Comparison of ENCODE assay signal across 23 cellular contexts in the genomic region with DNA sequence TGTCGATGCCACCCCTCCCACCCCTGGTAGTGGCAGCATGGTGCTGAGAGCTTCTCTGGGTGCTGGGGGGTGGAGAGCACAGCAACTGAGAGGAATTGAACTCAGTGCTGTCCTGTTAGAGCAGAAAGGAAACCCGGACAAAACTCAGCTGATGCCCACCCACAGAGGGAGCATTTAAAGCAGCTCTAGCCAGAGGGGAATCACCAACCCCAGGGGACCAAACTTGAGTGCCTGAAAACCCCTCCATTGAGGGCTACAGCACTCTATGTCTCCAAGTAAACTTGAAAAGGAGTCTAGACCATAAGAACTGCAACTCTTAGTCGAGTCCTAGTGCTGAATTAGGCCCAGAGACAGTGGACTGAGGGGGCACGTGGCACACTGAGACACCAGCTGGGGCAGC. TPM values are rescaled to one million over a fixed set of nuclear protein-coding genes. Genes with fewer than 3 reads are reported as not detected.
DNase-seq lines count a peak whose midpoint lies in the region; ATAC-seq, FAIRE-seq and TF ChIP-seq lines count a peak whose summit lies in the region.
"Had no signal": no experiment of that assay in that cellular context is flagged by ENCODE, and none has a peak within 500 bp of the region (broad histone marks: within the 10 kb centered on the region; RNA-seq: fewer than 3 reads in every experiment).

No MANE protein-coding gene starts in this region.

- no peaks in the 10 kb centered on the region; the same call in 2 of the 3 replicates for H3K4me1 Mint-ChIP-seq in GM23338
- H3K4me1 Mint-ChIP-seq in activated T-cell treated with anti-CD3 and anti-CD28 coated beads, Interleukin-2, amount 50 U/mL, for 72 hours (ENCODE audit: low read depth) = no peaks in the 10 kb centered on the region
- H3K4me1 Mint-ChIP-seq: IgD-negative memory B cell had no signal

- H3K9me3 Mint-ChIP-seq in GM23338 = no peaks in the 10 kb centered on the region; the same call in 2 of the 3 replicates
- peaks cover 0 to 1% of the 10 kb centered on the region in 2 donors for H3K9me3 Mint-ChIP-seq in activated T-cell treated with anti-CD3 and anti-CD28 coated beads, Interleukin-2, amount 50 U/mL, for 72 hours

- H3K27ac ChIP-seq in GM23338 (ENCODE audit: low read depth) = no peak overlapping the region
- H3K27ac ChIP-seq: HL-60, PC-9, SJSA1 had no signal

- peak; percentile 62 for ATAC-seq in GM18519 (IDR thresholded peaks at IDR 0.05; ENCODE audit: low FRiP score, unreplicated experiment)
- peak; percentile 23; the same call in 1 of the 3 replicates for ATAC-seq in GM23338
- ATAC-seq in HG03378 (IDR thresholded peaks at IDR 0.05; ENCODE audit: unreplicated experiment) = peak; percentile 76
- ATAC-seq in activated T-cell treated with anti-CD3 and anti-CD28 coated beads, Interleukin-2, amount 50 U/mL, for 72 hours (replicated peaks in 1 of 2) = no peak

- H3F3A ChIP-seq in GM23338 (replicated peaks; ENCODE audit: low read depth) = no peaks in the 10 kb centered on the region

- DNase-seq in GM23338 (ENCODE audit: low spot score) (no peak), LoVo (ENCODE audit: low spot score) (no peak), RKO (ENCODE audit: low spot score) (no peak), GM12892 (ENCODE audit: insufficient read length) (no peak)
- DNase-seq in activated T-cell treated with anti-CD3 and anti-CD28 coated beads, Interleukin-2, amount 50 U/mL, for 72 hours = no peak
- DNase-seq: ACHN, COR-L47, Kasumi-1, NCI-H1417, NCI-H2029, NCI-H510A, NCI-H82, PC-9, SW 1271 had no signal

- no peaks in the 10 kb centered on the region for H3K4me1 ChIP-seq in GM23338 (ENCODE audit: insufficient read depth)
- H3K4me1 ChIP-seq: HAP-1, SJSA1 had no signal

- no peaks in the 10 kb centered on the region for H3K27me3 ChIP-seq in GM23338 (ENCODE audit: insufficient read depth)

- H4K20me1 ChIP-seq in GM23338 (replicated peaks; ENCODE audit: insufficient read depth) = no peaks in the 10 kb centered on the region

- H3K4me3 Mint-ChIP-seq in GM23338 = no peak overlapping the region
- H3K4me3 Mint-ChIP-seq in activated T-cell treated with anti-CD3 and anti-CD28 coated beads, Interleukin-2, amount 50 U/mL, for 72 hours = no peak overlapping the region
- H3K4me3 Mint-ChIP-seq: IgD-negative memory B cell had no signal

- no peak overlapping the region for H3K27ac Mint-ChIP-seq in GM23338
- H3K27ac Mint-ChIP-seq in activated T-cell treated with anti-CD3 and anti-CD28 coated beads, Interleukin-2, amount 50 U/mL, for 72 hours = no peak overlapping the region
- H3K27ac Mint-ChIP-seq: IgD-negative memory B cell had no signal

- H3K4me2 ChIP-seq in GM23338 = no peak overlapping the region
- H3K4me2 ChIP-seq: PC-9 had no signal

- no peaks in the 10 kb centered on the region for H3K36me3 Mint-ChIP-seq in GM23338 (ENCODE audit: low read depth)
- H3K36me3 Mint-ChIP-seq in activated T-cell treated with anti-CD3 and anti-CD28 coated beads, Interleukin-2, amount 50 U/mL, for 72 hours (ENCODE audit: insufficient read depth in 2 of 2) = no peaks in the 10 kb centered on the region
- H3K36me3 Mint-ChIP-seq: IgD-negative memory B cell had no signal

- H3K4me3 ChIP-seq in GM23338 = no peak overlapping the region
- H3K4me3 ChIP-seq: HAP-1, PC-9, SJSA1 had no signal

- no peaks in the 10 kb centered on the region for H3K79me2 ChIP-seq in GM23338 (replicated peaks; ENCODE audit: insufficient read depth)

- H3K9me2 ChIP-seq in GM23338 (ENCODE audit: insufficient read depth) = peaks cover 3% of the 10 kb centered on the region; the same call in 1 of the 2 replicates

- TF ChIP-seq POLR2A in GM12892 (IDR thresholded peaks at IDR 0.05; ENCODE audit: low read depth, low read length) = no peak

- H2AFZ ChIP-seq in GM23338 = no peak overlapping the region; the same call in 1 of the 2 replicates
- H2AFZ ChIP-seq: PC-9 had no signal

- H3K36me3 ChIP-seq in GM23338 (ENCODE audit: insufficient read depth) = no peaks in the 10 kb centered on the region
- H3K36me3 ChIP-seq: HAP-1, SJSA1 had no signal

- peaks cover 5% of the 10 kb centered on the region for H3K27me3 Mint-ChIP-seq in GM23338 (ENCODE audit: insufficient read depth, low read depth, poor library complexity)
- H3K27me3 Mint-ChIP-seq in activated T-cell treated with anti-CD3 and anti-CD28 coated beads, Interleukin-2, amount 50 U/mL, for 72 hours (ENCODE audit: low read depth) = peaks cover 29% of the 10 kb centered on the region
- H3K27me3 Mint-ChIP-seq: IgD-negative memory B cell had no signal

- TF ChIP-seq CTCF in GM23338 (conservative IDR thresholded peaks at IDR 0.05; ENCODE audit: low read depth in 2 of 2) = no peak

- no peak for FAIRE-seq in GM12892 (lab: Jason Lieb, UNC)
- FAIRE-seq: HTR-8/SVneo had no signal

TF ChIP-seq in GM23338, 12 proteins besides CTCF, POLR2A, EP300 and RAD21 (continues in another document):
- TF ChIP-seq POLR2AphosphoS5 (IDR thresholded peaks at IDR 0.05; ENCODE audit: low read depth) (no peak), JUNB (IDR thresholded peaks at IDR 0.05; ENCODE audit: unreplicated experiment) (no peak), CREB1 (CRISPR knock-in tag; IDR thresholded peaks at IDR 0.05; ENCODE audit: low read depth) (no peak), NANOG (IDR thresholded peaks at IDR 0.05; ENCODE audit: borderline replicate concordance) (no peak), ZNF331 (CRISPR knock-in tag; IDR thresholded peaks at IDR 0.05; ENCODE audit: low read depth) (no peak)
- TF ChIP-seq, protein P1, sequence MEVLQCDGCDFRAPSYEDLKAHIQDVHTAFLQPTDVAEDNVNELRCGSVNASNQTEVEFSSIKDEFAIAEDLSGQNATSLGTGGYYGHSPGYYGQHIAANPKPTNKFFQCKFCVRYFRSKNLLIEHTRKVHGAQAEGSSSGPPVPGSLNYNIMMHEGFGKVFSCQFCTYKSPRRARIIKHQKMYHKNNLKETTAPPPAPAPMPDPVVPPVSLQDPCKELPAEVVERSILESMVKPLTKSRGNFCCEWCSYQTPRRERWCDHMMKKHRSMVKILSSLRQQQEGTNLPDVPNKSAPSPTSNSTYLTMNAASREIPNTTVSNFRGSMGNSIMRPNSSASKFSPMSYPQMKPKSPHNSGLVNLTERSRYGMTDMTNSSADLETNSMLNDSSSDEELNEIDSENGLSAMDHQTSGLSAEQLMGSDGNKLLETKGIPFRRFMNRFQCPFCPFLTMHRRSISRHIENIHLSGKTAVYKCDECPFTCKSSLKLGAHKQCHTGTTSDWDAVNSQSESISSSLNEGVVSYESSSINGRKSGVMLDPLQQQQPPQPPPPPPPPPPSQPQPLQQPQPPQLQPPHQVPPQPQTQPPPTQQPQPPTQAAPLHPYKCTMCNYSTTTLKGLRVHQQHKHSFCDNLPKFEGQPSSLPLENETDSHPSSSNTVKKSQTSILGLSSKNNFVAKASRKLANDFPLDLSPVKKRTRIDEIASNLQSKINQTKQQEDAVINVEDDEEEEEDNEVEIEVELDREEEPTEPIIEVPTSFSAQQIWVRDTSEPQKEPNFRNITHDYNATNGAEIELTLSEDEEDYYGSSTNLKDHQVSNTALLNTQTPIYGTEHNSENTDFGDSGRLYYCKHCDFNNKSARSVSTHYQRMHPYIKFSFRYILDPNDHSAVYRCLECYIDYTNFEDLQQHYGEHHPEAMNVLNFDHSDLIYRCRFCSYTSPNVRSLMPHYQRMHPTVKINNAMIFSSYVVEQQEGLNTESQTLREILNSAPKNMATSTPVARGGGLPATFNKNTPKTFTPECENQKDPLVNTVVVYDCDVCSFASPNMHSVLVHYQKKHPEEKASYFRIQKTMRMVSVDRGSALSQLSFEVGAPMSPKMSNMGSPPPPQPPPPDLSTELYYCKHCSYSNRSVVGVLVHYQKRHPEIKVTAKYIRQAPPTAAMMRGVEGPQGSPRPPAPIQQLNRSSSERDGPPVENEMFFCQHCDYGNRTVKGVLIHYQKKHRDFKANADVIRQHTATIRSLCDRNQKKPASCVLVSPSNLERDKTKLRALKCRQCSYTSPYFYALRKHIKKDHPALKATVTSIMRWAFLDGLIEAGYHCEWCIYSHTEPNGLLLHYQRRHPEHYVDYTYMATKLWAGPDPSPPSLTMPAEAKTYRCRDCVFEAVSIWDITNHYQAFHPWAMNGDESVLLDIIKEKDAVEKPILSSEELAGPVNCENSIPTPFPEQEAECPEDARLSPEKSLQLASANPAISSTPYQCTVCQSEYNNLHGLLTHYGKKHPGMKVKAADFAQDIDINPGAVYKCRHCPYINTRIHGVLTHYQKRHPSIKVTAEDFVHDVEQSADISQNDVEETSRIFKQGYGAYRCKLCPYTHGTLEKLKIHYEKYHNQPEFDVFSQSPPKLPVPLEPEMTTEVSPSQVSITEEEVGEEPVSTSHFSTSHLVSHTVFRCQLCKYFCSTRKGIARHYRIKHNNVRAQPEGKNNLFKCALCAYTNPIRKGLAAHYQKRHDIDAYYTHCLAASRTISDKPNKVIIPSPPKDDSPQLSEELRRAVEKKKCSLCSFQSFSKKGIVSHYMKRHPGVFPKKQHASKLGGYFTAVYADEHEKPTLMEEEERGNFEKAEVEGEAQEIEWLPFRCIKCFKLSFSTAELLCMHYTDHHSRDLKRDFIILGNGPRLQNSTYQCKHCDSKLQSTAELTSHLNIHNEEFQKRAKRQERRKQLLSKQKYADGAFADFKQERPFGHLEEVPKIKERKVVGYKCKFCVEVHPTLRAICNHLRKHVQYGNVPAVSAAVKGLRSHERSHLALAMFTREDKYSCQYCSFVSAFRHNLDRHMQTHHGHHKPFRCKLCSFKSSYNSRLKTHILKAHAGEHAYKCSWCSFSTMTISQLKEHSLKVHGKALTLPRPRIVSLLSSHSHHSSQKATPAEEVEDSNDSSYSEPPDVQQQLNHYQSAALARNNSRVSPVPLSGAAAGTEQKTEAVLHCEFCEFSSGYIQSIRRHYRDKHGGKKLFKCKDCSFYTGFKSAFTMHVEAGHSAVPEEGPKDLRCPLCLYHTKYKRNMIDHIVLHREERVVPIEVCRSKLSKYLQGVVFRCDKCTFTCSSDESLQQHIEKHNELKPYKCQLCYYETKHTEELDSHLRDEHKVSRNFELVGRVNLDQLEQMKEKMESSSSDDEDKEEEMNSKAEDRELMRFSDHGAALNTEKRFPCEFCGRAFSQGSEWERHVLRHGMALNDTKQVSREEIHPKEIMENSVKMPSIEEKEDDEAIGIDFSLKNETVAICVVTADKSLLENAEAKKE (CRISPR knock-in tag; IDR thresholded peaks at IDR 0.05) = no peak
- TF ChIP-seq, protein P2, sequence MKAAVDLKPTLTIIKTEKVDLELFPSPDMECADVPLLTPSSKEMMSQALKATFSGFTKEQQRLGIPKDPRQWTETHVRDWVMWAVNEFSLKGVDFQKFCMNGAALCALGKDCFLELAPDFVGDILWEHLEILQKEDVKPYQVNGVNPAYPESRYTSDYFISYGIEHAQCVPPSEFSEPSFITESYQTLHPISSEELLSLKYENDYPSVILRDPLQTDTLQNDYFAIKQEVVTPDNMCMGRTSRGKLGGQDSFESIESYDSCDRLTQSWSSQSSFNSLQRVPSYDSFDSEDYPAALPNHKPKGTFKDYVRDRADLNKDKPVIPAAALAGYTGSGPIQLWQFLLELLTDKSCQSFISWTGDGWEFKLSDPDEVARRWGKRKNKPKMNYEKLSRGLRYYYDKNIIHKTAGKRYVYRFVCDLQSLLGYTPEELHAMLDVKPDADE (IDR thresholded peaks at IDR 0.05) = no peak

RNA-seq across cellular contexts. Expression of a gene that starts 16.8 kb away (rescaled TPM):
- total RNA-seq in GM23338 (2014; rRNA removed; shearing (Covaris generic)) = 1.1 and 1.3 TPM in 2 replicates
- 0.74 and 1.1 TPM in 2 replicates for polyA plus RNA-seq in GM23338 (2016; fragmentation: Nextera tagmentation; extraction: Ambion mirVana)
- not detected for polyA plus RNA-seq in GM12892 (2012; ENCODE audit: missing spikeins)
- total RNA-seq in activated T-cell treated with anti-CD3 and anti-CD28 coated beads, Interleukin-2, amount 50 U/mL, for 72 hours = not detected
- total RNA-seq: Daoy; PC-9; SJSA1; T-helper 2 cell treated with Interferon-gamma antibody and Interleukin-4, amounts not matched to agents 100 ng/mL and 5 ng/mL, for 36 hours had no signal
- polyA plus RNA-seq: IgD-negative memory B cell had no signal

Comparison
In these comparisons a context has a peak if more than half of its experiments do, and no peak if none do; other contexts are left out.
1. ATAC-seq: peak in GM18519 (single experiment), GM23338 (single experiment) and HG03378 (single experiment); none in activated T-cell treated with anti-CD3 and anti-CD28 coated beads, Interleukin-2, amount 50 U/mL, for 72 hours (0 of 2).